Comparison of ENCODE assay signal across 1 cellular context in genomic region chr11:20014067-20014402, GRCh38.
TF ChIP-seq lines count a peak whose summit lies in the region.

No MANE protein-coding gene starts in this region.

TF ChIP-seq in A549, 52 proteins besides CTCF, POLR2A, EP300 and RAD21 (continued from another document):
- TF ChIP-seq BCL3 (IDR thresholded peaks at IDR 0.05) = no peak
- no peak for TF ChIP-seq MAFK (IDR thresholded peaks at IDR 0.05; ENCODE audit: partially characterized antibody)
- TF ChIP-seq TP53 (CRISPR knock-in tag; IDR thresholded peaks at IDR 0.05) = no peak
- TF ChIP-seq TFCP2L1 (CRISPR knock-in tag; IDR thresholded peaks at IDR 0.05) = no peak
- TF ChIP-seq BHLHE40 (IDR thresholded peaks at IDR 0.05; ENCODE audit: low read depth, low read length) = no peak
- no peak for TF ChIP-seq SMC3 (IDR thresholded peaks at IDR 0.05)
- no peak for TF ChIP-seq CHD4 (IDR thresholded peaks at IDR 0.05; ENCODE audit: borderline replicate concordance)
- TF ChIP-seq CBX2 (IDR thresholded peaks at IDR 0.05; ENCODE audit: borderline replicate concordance, low read depth) = no peak
- TF ChIP-seq RARB (CRISPR knock-in tag; IDR thresholded peaks at IDR 0.05) = no peak
- no peak for TF ChIP-seq NR3C1 (IDR thresholded peaks at IDR 0.05)
